1 cellular context compared by ENCODE assay signal in genomic region chr2:3465844-3466481, GRCh38.
TF ChIP-seq lines count a peak whose summit lies in the region.

No MANE protein-coding gene starts in this region.

TF ChIP-seq in HepG2, 621 proteins besides CTCF, POLR2A, EP300 and RAD21 (continued from another document and continues in another):
- TF ChIP-seq, protein P1, sequence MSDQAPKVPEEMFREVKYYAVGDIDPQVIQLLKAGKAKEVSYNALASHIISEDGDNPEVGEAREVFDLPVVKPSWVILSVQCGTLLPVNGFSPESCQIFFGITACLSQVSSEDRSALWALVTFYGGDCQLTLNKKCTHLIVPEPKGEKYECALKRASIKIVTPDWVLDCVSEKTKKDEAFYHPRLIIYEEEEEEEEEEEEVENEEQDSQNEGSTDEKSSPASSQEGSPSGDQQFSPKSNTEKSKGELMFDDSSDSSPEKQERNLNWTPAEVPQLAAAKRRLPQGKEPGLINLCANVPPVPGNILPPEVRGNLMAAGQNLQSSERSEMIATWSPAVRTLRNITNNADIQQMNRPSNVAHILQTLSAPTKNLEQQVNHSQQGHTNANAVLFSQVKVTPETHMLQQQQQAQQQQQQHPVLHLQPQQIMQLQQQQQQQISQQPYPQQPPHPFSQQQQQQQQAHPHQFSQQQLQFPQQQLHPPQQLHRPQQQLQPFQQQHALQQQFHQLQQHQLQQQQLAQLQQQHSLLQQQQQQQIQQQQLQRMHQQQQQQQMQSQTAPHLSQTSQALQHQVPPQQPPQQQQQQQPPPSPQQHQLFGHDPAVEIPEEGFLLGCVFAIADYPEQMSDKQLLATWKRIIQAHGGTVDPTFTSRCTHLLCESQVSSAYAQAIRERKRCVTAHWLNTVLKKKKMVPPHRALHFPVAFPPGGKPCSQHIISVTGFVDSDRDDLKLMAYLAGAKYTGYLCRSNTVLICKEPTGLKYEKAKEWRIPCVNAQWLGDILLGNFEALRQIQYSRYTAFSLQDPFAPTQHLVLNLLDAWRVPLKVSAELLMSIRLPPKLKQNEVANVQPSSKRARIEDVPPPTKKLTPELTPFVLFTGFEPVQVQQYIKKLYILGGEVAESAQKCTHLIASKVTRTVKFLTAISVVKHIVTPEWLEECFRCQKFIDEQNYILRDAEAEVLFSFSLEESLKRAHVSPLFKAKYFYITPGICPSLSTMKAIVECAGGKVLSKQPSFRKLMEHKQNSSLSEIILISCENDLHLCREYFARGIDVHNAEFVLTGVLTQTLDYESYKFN (CRISPR knock-in tag; conservative IDR thresholded peaks at IDR 0.05), result peak; percentile 96
- TF ChIP-seq ZNF746 (CRISPR knock-in tag; IDR thresholded peaks at IDR 0.05), result peak; percentile 79; the same call in 1 of the 2 replicates
- no peak for TF ChIP-seq E2F2 (CRISPR knock-in tag; IDR thresholded peaks at IDR 0.05; ENCODE audit: borderline replicate concordance)
- TF ChIP-seq CAMTA2 (CRISPR knock-in tag; IDR thresholded peaks at IDR 0.05; ENCODE audit: borderline replicate concordance), result no peak
- peak; percentile 93 for TF ChIP-seq ZBTB21 (CRISPR knock-in tag; IDR thresholded peaks at IDR 0.05)
- TF ChIP-seq ZNF879 (CRISPR knock-in tag; IDR thresholded peaks at IDR 0.05), result no peak
- TF ChIP-seq ISL2 (CRISPR knock-in tag; IDR thresholded peaks at IDR 0.05), result peak; percentile 60; the same call in 1 of the 2 replicates
- peak; percentile 71; the same call in 1 of the 2 replicates for TF ChIP-seq THAP11 (CRISPR knock-in tag; IDR thresholded peaks at IDR 0.05)
- TF ChIP-seq JUNB (CRISPR knock-in tag; IDR thresholded peaks at IDR 0.05; ENCODE audit: borderline replicate concordance), result peak; percentile 90
- peak; percentile 84; the same call in 1 of the 2 replicates for TF ChIP-seq ZSCAN29 (CRISPR knock-in tag; conservative IDR thresholded peaks at IDR 0.05)
- 0 out of 2 replicates have a peak, but pooled peaks have one; percentile 70 for TF ChIP-seq BRD4 (CRISPR knock-in tag; IDR thresholded peaks at IDR 0.05)
- no peak for TF ChIP-seq TCF12 (IDR thresholded peaks at IDR 0.05)
- 0 out of 2 replicates have a peak, but pooled peaks have one; percentile 54 for TF ChIP-seq TCF12 (CRISPR knock-in tag; IDR thresholded peaks at IDR 0.05)
- TF ChIP-seq ZNF615 (CRISPR knock-in tag; IDR thresholded peaks at IDR 0.05; ENCODE audit: borderline replicate concordance), result peak; percentile 75; the same call in 1 of the 2 replicates
- peak; percentile 85; the same call in 1 of the 2 replicates for TF ChIP-seq MIER3 (CRISPR knock-in tag; IDR thresholded peaks at IDR 0.05; ENCODE audit: borderline replicate concordance)
- TF ChIP-seq ZSCAN22 (CRISPR knock-in tag; IDR thresholded peaks at IDR 0.05), result no peak
- TF ChIP-seq ZNF788 (CRISPR knock-in tag; IDR thresholded peaks at IDR 0.05; ENCODE audit: borderline replicate concordance), result peak; percentile 33; the same call in 1 of the 2 replicates
- no peak for TF ChIP-seq NBN (conservative IDR thresholded peaks at IDR 0.05)
- TF ChIP-seq ZNF414 (CRISPR knock-in tag; IDR thresholded peaks at IDR 0.05), result peak; percentile 75; the same call in 1 of the 2 replicates
- TF ChIP-seq SALL2 (CRISPR knock-in tag; IDR thresholded peaks at IDR 0.05), result no peak
- peak; percentile 83 for TF ChIP-seq ATF2 (CRISPR knock-in tag; IDR thresholded peaks at IDR 0.05)
- TF ChIP-seq HES4 (CRISPR knock-in tag; IDR thresholded peaks at IDR 0.05; ENCODE audit: borderline replicate concordance), result no peak
- TF ChIP-seq DNMT1 (CRISPR knock-in tag; IDR thresholded peaks at IDR 0.05), result no peak
- no peak for TF ChIP-seq SMARCE1 (IDR thresholded peaks at IDR 0.05; ENCODE audit: borderline replicate concordance)
- no peak for TF ChIP-seq ZFP37 (CRISPR knock-in tag; IDR thresholded peaks at IDR 0.05; ENCODE audit: borderline replicate concordance)
- TF ChIP-seq MIXL1 (CRISPR knock-in tag; IDR thresholded peaks at IDR 0.05), result peak; percentile 51; the same call in 1 of the 2 replicates
- TF ChIP-seq AKAP8 (CRISPR knock-in tag; IDR thresholded peaks at IDR 0.05), result 0 out of 2 replicates have a peak, but pooled peaks have one; percentile 33
- TF ChIP-seq ZNF282 (IDR thresholded peaks at IDR 0.05; ENCODE audit: partially characterized antibody), result no peak
- no peak for TF ChIP-seq TOE1 (CRISPR knock-in tag; IDR thresholded peaks at IDR 0.05)
- no peak for TF ChIP-seq ZNF432 (CRISPR knock-in tag; IDR thresholded peaks at IDR 0.05; ENCODE audit: borderline replicate concordance)
- no peak for TF ChIP-seq ARHGAP35 (CRISPR knock-in tag; IDR thresholded peaks at IDR 0.05; ENCODE audit: borderline replicate concordance)
- peak; percentile 85 for TF ChIP-seq ZBTB20 (CRISPR knock-in tag; IDR thresholded peaks at IDR 0.05; ENCODE audit: borderline replicate concordance, low read depth)
- no peak for TF ChIP-seq ZNF569 (CRISPR knock-in tag; IDR thresholded peaks at IDR 0.05; ENCODE audit: borderline replicate concordance)
- TF ChIP-seq, protein P2, sequence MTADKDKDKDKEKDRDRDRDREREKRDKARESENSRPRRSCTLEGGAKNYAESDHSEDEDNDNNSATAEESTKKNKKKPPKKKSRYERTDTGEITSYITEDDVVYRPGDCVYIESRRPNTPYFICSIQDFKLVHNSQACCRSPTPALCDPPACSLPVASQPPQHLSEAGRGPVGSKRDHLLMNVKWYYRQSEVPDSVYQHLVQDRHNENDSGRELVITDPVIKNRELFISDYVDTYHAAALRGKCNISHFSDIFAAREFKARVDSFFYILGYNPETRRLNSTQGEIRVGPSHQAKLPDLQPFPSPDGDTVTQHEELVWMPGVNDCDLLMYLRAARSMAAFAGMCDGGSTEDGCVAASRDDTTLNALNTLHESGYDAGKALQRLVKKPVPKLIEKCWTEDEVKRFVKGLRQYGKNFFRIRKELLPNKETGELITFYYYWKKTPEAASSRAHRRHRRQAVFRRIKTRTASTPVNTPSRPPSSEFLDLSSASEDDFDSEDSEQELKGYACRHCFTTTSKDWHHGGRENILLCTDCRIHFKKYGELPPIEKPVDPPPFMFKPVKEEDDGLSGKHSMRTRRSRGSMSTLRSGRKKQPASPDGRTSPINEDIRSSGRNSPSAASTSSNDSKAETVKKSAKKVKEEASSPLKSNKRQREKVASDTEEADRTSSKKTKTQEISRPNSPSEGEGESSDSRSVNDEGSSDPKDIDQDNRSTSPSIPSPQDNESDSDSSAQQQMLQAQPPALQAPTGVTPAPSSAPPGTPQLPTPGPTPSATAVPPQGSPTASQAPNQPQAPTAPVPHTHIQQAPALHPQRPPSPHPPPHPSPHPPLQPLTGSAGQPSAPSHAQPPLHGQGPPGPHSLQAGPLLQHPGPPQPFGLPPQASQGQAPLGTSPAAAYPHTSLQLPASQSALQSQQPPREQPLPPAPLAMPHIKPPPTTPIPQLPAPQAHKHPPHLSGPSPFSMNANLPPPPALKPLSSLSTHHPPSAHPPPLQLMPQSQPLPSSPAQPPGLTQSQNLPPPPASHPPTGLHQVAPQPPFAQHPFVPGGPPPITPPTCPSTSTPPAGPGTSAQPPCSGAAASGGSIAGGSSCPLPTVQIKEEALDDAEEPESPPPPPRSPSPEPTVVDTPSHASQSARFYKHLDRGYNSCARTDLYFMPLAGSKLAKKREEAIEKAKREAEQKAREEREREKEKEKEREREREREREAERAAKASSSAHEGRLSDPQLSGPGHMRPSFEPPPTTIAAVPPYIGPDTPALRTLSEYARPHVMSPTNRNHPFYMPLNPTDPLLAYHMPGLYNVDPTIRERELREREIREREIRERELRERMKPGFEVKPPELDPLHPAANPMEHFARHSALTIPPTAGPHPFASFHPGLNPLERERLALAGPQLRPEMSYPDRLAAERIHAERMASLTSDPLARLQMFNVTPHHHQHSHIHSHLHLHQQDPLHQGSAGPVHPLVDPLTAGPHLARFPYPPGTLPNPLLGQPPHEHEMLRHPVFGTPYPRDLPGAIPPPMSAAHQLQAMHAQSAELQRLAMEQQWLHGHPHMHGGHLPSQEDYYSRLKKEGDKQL (CRISPR knock-in tag; IDR thresholded peaks at IDR 0.05; ENCODE audit: low read depth), result peak; percentile 53; the same call in 1 of the 2 replicates
- no peak; the same call in 1 of the 2 replicates for TF ChIP-seq TSC22D2 (CRISPR knock-in tag; IDR thresholded peaks at IDR 0.05; ENCODE audit: borderline replicate concordance)
- TF ChIP-seq NFE2L1 (CRISPR knock-in tag; IDR thresholded peaks at IDR 0.05; ENCODE audit: borderline replicate concordance), result no peak
- no peak for TF ChIP-seq CENPT (CRISPR knock-in tag; IDR thresholded peaks at IDR 0.05; ENCODE audit: low read depth)
- TF ChIP-seq HMG20A (CRISPR knock-in tag; IDR thresholded peaks at IDR 0.05; ENCODE audit: borderline replicate concordance), result peak; percentile 85
- TF ChIP-seq, protein P3, sequence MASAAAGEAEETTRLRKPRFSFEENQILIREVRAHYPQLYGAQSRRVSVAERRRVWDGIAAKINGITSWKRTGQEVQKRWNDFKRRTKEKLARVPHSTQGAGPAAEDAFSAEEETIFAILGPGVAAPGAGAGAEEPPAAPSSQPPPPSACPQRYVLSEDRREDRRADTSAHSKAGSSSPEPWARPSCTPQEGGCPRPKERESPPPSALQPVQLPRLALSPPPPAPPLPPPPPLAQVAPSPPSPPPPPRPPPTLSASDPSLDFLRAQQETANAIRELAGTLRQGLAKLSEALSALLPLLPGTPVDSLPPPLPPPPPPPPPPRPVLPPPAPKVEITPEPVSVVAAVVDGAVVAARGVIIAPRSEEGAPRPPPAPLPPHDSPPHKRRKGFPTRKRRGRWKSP (CRISPR knock-in tag; IDR thresholded peaks at IDR 0.05), result peak; percentile 81; the same call in 1 of the 2 replicates
- TF ChIP-seq TRIM24 (CRISPR knock-in tag; IDR thresholded peaks at IDR 0.05), result no peak
- no peak for TF ChIP-seq ZFP82 (CRISPR knock-in tag; IDR thresholded peaks at IDR 0.05; ENCODE audit: borderline replicate concordance)
- no peak for TF ChIP-seq NR3C1 (CRISPR knock-in tag; IDR thresholded peaks at IDR 0.05)
- TF ChIP-seq ESRRA (CRISPR knock-in tag; IDR thresholded peaks at IDR 0.05; ENCODE audit: low read depth), result peak; percentile 91
- TF ChIP-seq, protein P4, sequence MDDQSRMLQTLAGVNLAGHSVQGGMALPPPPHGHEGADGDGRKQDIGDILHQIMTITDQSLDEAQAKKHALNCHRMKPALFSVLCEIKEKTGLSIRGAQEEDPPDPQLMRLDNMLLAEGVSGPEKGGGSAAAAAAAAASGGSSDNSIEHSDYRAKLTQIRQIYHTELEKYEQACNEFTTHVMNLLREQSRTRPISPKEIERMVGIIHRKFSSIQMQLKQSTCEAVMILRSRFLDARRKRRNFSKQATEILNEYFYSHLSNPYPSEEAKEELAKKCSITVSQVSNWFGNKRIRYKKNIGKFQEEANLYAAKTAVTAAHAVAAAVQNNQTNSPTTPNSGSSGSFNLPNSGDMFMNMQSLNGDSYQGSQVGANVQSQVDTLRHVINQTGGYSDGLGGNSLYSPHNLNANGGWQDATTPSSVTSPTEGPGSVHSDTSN (CRISPR knock-in tag; IDR thresholded peaks at IDR 0.05; ENCODE audit: borderline replicate concordance), result no peak
- no peak; the same call in 1 of the 2 replicates for TF ChIP-seq DMAP1 (CRISPR knock-in tag; IDR thresholded peaks at IDR 0.05)
- TF ChIP-seq CREM (IDR thresholded peaks at IDR 0.05), result peak; percentile 78
- TF ChIP-seq CREM (CRISPR knock-in tag; IDR thresholded peaks at IDR 0.05), result no peak
- TF ChIP-seq NFATC3 (CRISPR knock-in tag; IDR thresholded peaks at IDR 0.05), result no peak
- TF ChIP-seq, protein P5, sequence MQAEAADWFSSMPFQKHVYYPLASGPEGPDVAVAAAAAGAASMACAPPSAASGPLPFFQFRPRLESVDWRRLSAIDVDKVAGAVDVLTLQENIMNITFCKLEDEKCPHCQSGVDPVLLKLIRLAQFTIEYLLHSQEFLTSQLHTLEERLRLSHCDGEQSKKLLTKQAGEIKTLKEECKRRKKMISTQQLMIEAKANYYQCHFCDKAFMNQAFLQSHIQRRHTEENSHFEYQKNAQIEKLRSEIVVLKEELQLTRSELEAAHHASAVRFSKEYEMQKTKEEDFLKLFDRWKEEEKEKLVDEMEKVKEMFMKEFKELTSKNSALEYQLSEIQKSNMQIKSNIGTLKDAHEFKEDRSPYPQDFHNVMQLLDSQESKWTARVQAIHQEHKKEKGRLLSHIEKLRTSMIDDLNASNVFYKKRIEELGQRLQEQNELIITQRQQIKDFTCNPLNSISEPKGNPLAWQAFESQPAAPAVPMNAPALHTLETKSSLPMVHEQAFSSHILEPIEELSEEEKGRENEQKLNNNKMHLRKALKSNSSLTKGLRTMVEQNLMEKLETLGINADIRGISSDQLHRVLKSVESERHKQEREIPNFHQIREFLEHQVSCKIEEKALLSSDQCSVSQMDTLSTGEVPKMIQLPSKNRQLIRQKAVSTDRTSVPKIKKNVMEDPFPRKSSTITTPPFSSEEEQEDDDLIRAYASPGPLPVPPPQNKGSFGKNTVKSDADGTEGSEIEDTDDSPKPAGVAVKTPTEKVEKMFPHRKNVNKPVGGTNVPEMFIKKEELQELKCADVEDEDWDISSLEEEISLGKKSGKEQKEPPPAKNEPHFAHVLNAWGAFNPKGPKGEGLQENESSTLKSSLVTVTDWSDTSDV (CRISPR knock-in tag; IDR thresholded peaks at IDR 0.05), result no peak
